ENCODE assay signal across 1 cellular context in the genomic region with DNA sequence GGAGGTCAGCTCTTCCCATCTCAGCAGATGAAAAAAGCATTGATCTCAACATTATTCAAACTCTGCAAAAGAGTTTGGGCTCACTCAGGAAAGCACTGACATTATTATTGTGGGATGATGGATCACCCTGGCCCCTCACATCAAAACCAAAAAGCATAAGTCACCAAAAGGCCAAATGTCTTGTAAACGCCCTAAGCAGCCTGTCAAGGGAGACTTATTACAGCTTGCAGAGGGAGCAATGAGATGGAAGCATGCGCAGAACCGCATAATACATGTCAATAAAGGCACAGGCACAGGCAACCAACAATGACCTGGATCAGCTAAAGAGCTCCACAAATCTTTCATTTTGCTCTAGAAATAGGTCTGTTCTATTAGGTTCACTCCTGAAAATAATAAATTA.
TF ChIP-seq lines count a peak whose summit lies in the region.

No MANE protein-coding gene starts in this region.

TF ChIP-seq in endothelial cell of umbilical vein, 7 proteins besides CTCF, POLR2A, EP300 and RAD21:
- TF ChIP-seq, protein P1, sequence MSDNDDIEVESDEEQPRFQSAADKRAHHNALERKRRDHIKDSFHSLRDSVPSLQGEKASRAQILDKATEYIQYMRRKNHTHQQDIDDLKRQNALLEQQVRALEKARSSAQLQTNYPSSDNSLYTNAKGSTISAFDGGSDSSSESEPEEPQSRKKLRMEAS (IDR thresholded peaks at IDR 0.05; ENCODE audit: insufficient read depth, insufficient read length), result no peak
- TF ChIP-seq EZH2 (IDR thresholded peaks at IDR 0.05; ENCODE audit: borderline replicate concordance, low read depth, low read length, severe bottlenecking), result no peak
- TF ChIP-seq POLR2AphosphoS5 (IDR thresholded peaks at IDR 0.05; ENCODE audit: insufficient read depth, low read depth, low read length), result no peak
- no peak for TF ChIP-seq MYC (IDR thresholded peaks at IDR 0.05; ENCODE audit: low read depth, low read length)
- no peak for TF ChIP-seq GATA2 (IDR thresholded peaks at IDR 0.05; ENCODE audit: insufficient read depth, insufficient read length, low read depth, low read length)
- TF ChIP-seq JUN (IDR thresholded peaks at IDR 0.05; ENCODE audit: borderline replicate concordance, insufficient read depth, insufficient read length, low read depth), result no peak
- no peak for TF ChIP-seq FOS (IDR thresholded peaks at IDR 0.05; ENCODE audit: borderline replicate concordance, insufficient read depth, low read length)
